In genomic region chr16:57462978-57463362, GRCh38 we compare ENCODE assay signal across 1 cellular context.
TF ChIP-seq lines count a peak whose summit lies in the region.

No MANE protein-coding gene starts in this region.

TF ChIP-seq in A549, 52 proteins besides CTCF, POLR2A, EP300 and RAD21 (continued from another document):
- TF ChIP-seq, protein P1, sequence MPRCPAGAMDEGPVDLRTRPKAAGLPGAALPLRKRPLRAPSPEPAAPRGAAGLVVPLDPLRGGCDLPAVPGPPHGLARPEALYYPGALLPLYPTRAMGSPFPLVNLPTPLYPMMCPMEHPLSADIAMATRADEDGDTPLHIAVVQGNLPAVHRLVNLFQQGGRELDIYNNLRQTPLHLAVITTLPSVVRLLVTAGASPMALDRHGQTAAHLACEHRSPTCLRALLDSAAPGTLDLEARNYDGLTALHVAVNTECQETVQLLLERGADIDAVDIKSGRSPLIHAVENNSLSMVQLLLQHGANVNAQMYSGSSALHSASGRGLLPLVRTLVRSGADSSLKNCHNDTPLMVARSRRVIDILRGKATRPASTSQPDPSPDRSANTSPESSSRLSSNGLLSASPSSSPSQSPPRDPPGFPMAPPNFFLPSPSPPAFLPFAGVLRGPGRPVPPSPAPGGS (IDR thresholded peaks at IDR 0.05): no peak
- TF ChIP-seq SREBF2 (IDR thresholded peaks at IDR 0.05) (no peak), EHF (CRISPR knock-in tag; IDR thresholded peaks at IDR 0.05) (no peak), JUN (IDR thresholded peaks at IDR 0.05) (no peak; a peak in 1 of 5 replicates), MAZ (IDR thresholded peaks at IDR 0.05; ENCODE audit: borderline replicate concordance, low read depth, low read length) (no peak), FOSL2 (IDR thresholded peaks at IDR 0.05) (no peak), FOSL2 (CRISPR knock-in tag; IDR thresholded peaks at IDR 0.05) (no peak), RARB (CRISPR knock-in tag; IDR thresholded peaks at IDR 0.05) (no peak), HES2 (IDR thresholded peaks at IDR 0.05) (no peak), CBX8 (IDR thresholded peaks at IDR 0.05) (no peak), FOXS1 (CRISPR knock-in tag; IDR thresholded peaks at IDR 0.05) (no peak), CEBPB (IDR thresholded peaks at IDR 0.05) (no peak), HEYL (CRISPR knock-in tag; IDR thresholded peaks at IDR 0.05) (no peak), CHD4 (IDR thresholded peaks at IDR 0.05; ENCODE audit: borderline replicate concordance) (no peak), TFCP2L1 (CRISPR knock-in tag; IDR thresholded peaks at IDR 0.05) (no peak), MAFK (IDR thresholded peaks at IDR 0.05; ENCODE audit: partially characterized antibody) (no peak)
- TF ChIP-seq, protein P2, sequence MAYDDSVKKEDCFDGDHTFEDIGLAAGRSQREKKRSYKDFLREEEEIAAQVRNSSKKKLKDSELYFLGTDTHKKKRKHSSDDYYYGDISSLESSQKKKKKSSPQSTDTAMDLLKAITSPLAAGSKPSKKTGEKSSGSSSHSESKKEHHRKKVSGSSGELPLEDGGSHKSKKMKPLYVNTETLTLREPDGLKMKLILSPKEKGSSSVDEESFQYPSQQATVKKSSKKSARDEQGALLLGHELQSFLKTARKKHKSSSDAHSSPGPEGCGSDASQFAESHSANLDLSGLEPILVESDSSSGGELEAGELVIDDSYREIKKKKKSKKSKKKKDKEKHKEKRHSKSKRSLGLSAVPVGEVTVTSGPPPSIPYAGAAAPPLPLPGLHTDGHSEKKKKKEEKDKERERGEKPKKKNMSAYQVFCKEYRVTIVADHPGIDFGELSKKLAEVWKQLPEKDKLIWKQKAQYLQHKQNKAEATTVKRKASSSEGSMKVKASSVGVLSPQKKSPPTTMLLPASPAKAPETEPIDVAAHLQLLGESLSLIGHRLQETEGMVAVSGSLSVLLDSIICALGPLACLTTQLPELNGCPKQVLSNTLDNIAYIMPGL (CRISPR knock-in tag; IDR thresholded peaks at IDR 0.05; ENCODE audit: borderline replicate concordance): no peak
- TF ChIP-seq, protein P3, sequence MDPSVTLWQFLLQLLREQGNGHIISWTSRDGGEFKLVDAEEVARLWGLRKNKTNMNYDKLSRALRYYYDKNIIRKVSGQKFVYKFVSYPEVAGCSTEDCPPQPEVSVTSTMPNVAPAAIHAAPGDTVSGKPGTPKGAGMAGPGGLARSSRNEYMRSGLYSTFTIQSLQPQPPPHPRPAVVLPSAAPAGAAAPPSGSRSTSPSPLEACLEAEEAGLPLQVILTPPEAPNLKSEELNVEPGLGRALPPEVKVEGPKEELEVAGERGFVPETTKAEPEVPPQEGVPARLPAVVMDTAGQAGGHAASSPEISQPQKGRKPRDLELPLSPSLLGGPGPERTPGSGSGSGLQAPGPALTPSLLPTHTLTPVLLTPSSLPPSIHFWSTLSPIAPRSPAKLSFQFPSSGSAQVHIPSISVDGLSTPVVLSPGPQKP (IDR thresholded peaks at IDR 0.05; ENCODE audit: low read depth, low read length): no peak
TF ChIP-seq in A549: peak in this region for 0.
